ENCODE assay signal across 10 cellular contexts in genomic region chr15:31223478-31224350, GRCh38.
A peak's percentile ranks its signal among the peaks of the same experiment; 100 is the strongest.
DNase-seq lines count a peak whose midpoint lies in the region; ATAC-seq and TF ChIP-seq lines count a peak whose summit lies in the region.
"Had no signal": no experiment of that assay in that cellular context is flagged by ENCODE, and none has a peak within 500 bp of the region (broad histone marks: within the 10 kb centered on the region; RNA-seq: fewer than 3 reads in every experiment).

No MANE protein-coding gene starts in this region.

- H3K27me3 ChIP-seq in right atrium auricular region (no peaks in the 10 kb centered on the region), dorsolateral prefrontal cortex (no peaks in the 10 kb centered on the region), vagina (no peaks in the 10 kb centered on the region)

- ATAC-seq in Right ventricle myocardium inferior, result peak; percentile 25
- no peak for ATAC-seq in omental fat pad (ENCODE audit: low FRiP score)

- peaks cover 0 to 13% of the 10 kb centered on the region in 2 donors for H3K4me1 ChIP-seq in right atrium auricular region
- peaks cover 29% of the 10 kb centered on the region for H3K4me1 ChIP-seq in vagina

- no peaks in the 10 kb centered on the region for H3K36me3 ChIP-seq in right atrium auricular region
- H3K36me3 ChIP-seq in vagina, result no peaks in the 10 kb centered on the region

- DNase-seq in Right ventricle myocardium inferior (ENCODE audit: missing footprints), result no peak
- DNase-seq in right atrium auricular region (ENCODE audit: low spot score), result no peak
- DNase-seq in dorsolateral prefrontal cortex, result peak in 4 of 10 donors; percentile 24 to 53 (median 32)
- peak; percentile 92 for DNase-seq in myocyte (ENCODE audit: low read depth)
- DNase-seq in vagina (ENCODE audit: extremely low spot score in 2 of 2), result no peak
- DNase-seq in NCI-H524 treated with DMSO at 0.1 percent for 48 hours (lab: John Stamatoyannopoulos, UW), result no peak
- no peak for DNase-seq in omental fat pad (ENCODE audit: low spot score)
- DNase-seq in NCI-H524 (lab: John Stamatoyannopoulos, UW), result no peak
- DNase-seq: stimulated activated CD4-positive, alpha-beta T cell treated with anti-CD3 and anti-CD28 coated beads, Interleukin-2, amount 100 ng/mL, for 24 hours had no signal

- peak overlapping the region in 1 of 2 donors; percentile 24 for H3K4me3 ChIP-seq in right atrium auricular region
- peak overlapping the region in 56 of 59 donors; percentile 5 to 58 (median 40) for H3K4me3 ChIP-seq in dorsolateral prefrontal cortex
- peak overlapping the region; percentile 23 to 34 for H3K4me3 ChIP-seq in vagina

- no peak for TF ChIP-seq POLR2A in vagina (IDR thresholded peaks at IDR 0.05)

- H3K9me3 ChIP-seq in right atrium auricular region, result no peaks in the 10 kb centered on the region
- H3K9me3 ChIP-seq in vagina, result no peaks in the 10 kb centered on the region

- intact Hi-C loops in Right ventricle myocardium inferior (cut with DNase I), result no loop called here
- intact Hi-C loops in dorsolateral prefrontal cortex (cut with DNase I), result no loop called here
- intact Hi-C loops in vagina (cut with DNase I), result no loop called here

- H3K27ac ChIP-seq in right atrium auricular region (peak overlapping the region in 1 of 2 donors; percentile 10), dorsolateral prefrontal cortex (peak overlapping the region in 45 of 59 donors; percentile 1 to 71 (median 44)), vagina (peak overlapping the region; percentile 64)
- H3K27ac ChIP-seq: C4-2B had no signal

- TF ChIP-seq CTCF in right atrium auricular region (IDR thresholded peaks at IDR 0.05) (no peak), dorsolateral prefrontal cortex (IDR thresholded peaks at IDR 0.05 in 54 of 56, conservative IDR thresholded peaks at IDR 0.05 in 2 of 56; ENCODE audit: low read depth in 1 of 56, partially characterized antibody in 56 of 56) (no peak), vagina (IDR thresholded peaks at IDR 0.05) (no peak), omental fat pad (IDR thresholded peaks at IDR 0.05) (no peak)
